Comparison of ENCODE assay signal across 9 cellular contexts in genomic region chr13:21675095-21676007, GRCh38. TPM values are rescaled to one million over a fixed set of nuclear protein-coding genes. Genes with fewer than 3 reads are reported as not detected.
A peak's percentile ranks its signal among the peaks of the same experiment; 100 is the strongest.
DNase-seq lines count a peak whose midpoint lies in the region; ATAC-seq and TF ChIP-seq lines count a peak whose summit lies in the region.
"Had no signal": no experiment of that assay in that cellular context is flagged by ENCODE, and none has a peak within 500 bp of the region (broad histone marks: within the 10 kb centered on the region; RNA-seq: fewer than 3 reads in every experiment).

No MANE protein-coding gene starts in this region.

- H3K4me2 ChIP-seq in GM23248 (ENCODE audit: unreplicated experiment), result no peak overlapping the region
- peak overlapping the region; percentile 71 for H3K4me2 ChIP-seq in OCI-LY1 (ENCODE audit: low read length)

- H3K27me3 ChIP-seq in GM23248 (replicated peaks; ENCODE audit: insufficient read depth) (peaks cover 71% of the 10 kb centered on the region), OCI-LY1 (ENCODE audit: insufficient read depth, low read length) (no peaks in the 10 kb centered on the region), kidney epithelial cell (ENCODE audit: control insufficient read depth, insufficient read depth, low read length) (peaks cover 10% of the 10 kb centered on the region)

- 9 to 14% methylated on average over 24 to 35 of the region's 63 CpGs for WGBS in GM23248 (ENCODE audit: low coverage in 1 of 2, low lambda C conversion rate in 2 of 2, missing lambda C conversion rate in 2 of 2), 2 experiments

- ATAC-seq in GM21528 (IDR thresholded peaks at IDR 0.05; ENCODE audit: low FRiP score, unreplicated experiment) (no peak), HG02938 (IDR thresholded peaks at IDR 0.05; ENCODE audit: unreplicated experiment) (no peak), GM18520 (IDR thresholded peaks at IDR 0.05; ENCODE audit: unreplicated experiment) (no peak)

- DNase-seq in GM23248, result peak; percentile 25
- DNase-seq in astrocyte of the spinal cord (ENCODE audit: low read depth, low spot score), result no peak
- DNase-seq in kidney epithelial cell (ENCODE audit: low read depth), result no peak
- DNase-seq in stimulated activated CD4-positive, alpha-beta T cell treated with anti-CD3 and anti-CD28 coated beads, Interleukin-4, amount 100 ng/mL, for 24 hours, result peak; percentile 47

- no peaks in the 10 kb centered on the region for H3K4me1 ChIP-seq in GM23248 (ENCODE audit: insufficient read depth)
- H3K4me1 ChIP-seq in OCI-LY1 (ENCODE audit: insufficient read depth, low read length, severe bottlenecking), result peaks cover 30% of the 10 kb centered on the region

- H3K27ac ChIP-seq in GM23248 (no peak overlapping the region), OCI-LY1 (ENCODE audit: low read depth, low read length, poor library complexity, severe bottlenecking) (no peak overlapping the region)

- H4K20me1 ChIP-seq in GM23248 (ENCODE audit: insufficient read depth), result no peaks in the 10 kb centered on the region
- H4K20me1 ChIP-seq in OCI-LY1 (ENCODE audit: insufficient read depth, low read length), result no peaks in the 10 kb centered on the region

- H3K9me2 ChIP-seq in GM23248 (ENCODE audit: insufficient read depth), result no peaks in the 10 kb centered on the region
- no peaks in the 10 kb centered on the region for H3K9me2 ChIP-seq in OCI-LY1 (ENCODE audit: low read depth, low read length)

- H3K9ac ChIP-seq in GM23248 (no peak overlapping the region), OCI-LY1 (ENCODE audit: low read length) (no peak overlapping the region)

- H3K9me3 ChIP-seq in GM23248 (ENCODE audit: low read depth), result no peaks in the 10 kb centered on the region
- H3K9me3 ChIP-seq in OCI-LY1 (ENCODE audit: low read length), result no peaks in the 10 kb centered on the region

- no peak for TF ChIP-seq CTCF in OCI-LY1 (IDR thresholded peaks at IDR 0.05; ENCODE audit: low read length)
- TF ChIP-seq CTCF in astrocyte of the spinal cord (IDR thresholded peaks at IDR 0.05; ENCODE audit: low read depth, low read length), result no peak
- no peak for TF ChIP-seq CTCF in kidney epithelial cell (IDR thresholded peaks at IDR 0.05; ENCODE audit: insufficient read depth, low read length, poor library complexity, severe bottlenecking)

- 0 out of 2 replicates have a peak, but pooled peaks cover 7% of the 10 kb centered on the region for H3F3A ChIP-seq in GM23248 (ENCODE audit: insufficient read depth)
- H3F3A ChIP-seq in OCI-LY1 (ENCODE audit: insufficient read depth, low read length), result no peaks in the 10 kb centered on the region

- in situ Hi-C loops in GM23248 (cut with MboI), result no loop called here
- in situ Hi-C loops in astrocyte of the spinal cord (cut with HindIII; ENCODE audit: low sequenced_read_pairs), result no loop called here

- H2AFZ ChIP-seq in GM23248, result no peak overlapping the region
- H2AFZ ChIP-seq in OCI-LY1 (ENCODE audit: low read length), result no peak overlapping the region

- H3K36me3 ChIP-seq in GM23248 (ENCODE audit: low read depth), result no peaks in the 10 kb centered on the region
- H3K36me3 ChIP-seq in OCI-LY1 (ENCODE audit: insufficient read depth, low read length), result no peaks in the 10 kb centered on the region
- no peaks in the 10 kb centered on the region for H3K36me3 ChIP-seq in kidney epithelial cell (ENCODE audit: control insufficient read depth, insufficient read depth, low read length)

- H3K79me2 ChIP-seq in GM23248 (ENCODE audit: insufficient read depth) (no peaks in the 10 kb centered on the region), OCI-LY1 (ENCODE audit: insufficient read depth, low read length) (no peaks in the 10 kb centered on the region)

- H3K4me3 ChIP-seq in GM23248 (peak overlapping the region; percentile 44; the same call in 1 of the 2 replicates), OCI-LY1 (ENCODE audit: low read depth, low read length, poor library complexity, severe bottlenecking) (peak overlapping the region; percentile 52), astrocyte of the spinal cord (ENCODE audit: low read depth, low read length) (peak overlapping the region; percentile 1), kidney epithelial cell (ENCODE audit: low read depth, low read length) (peak overlapping the region; percentile 66)

RNA-seq across cellular contexts. Expression of gene FGF9, which starts 4.5 kb away (rescaled TPM):
- 0.65 TPM in 1 of 2 replicates, not detected in the other for total RNA-seq in GM23248 (2014; rRNA removed; shearing (Covaris generic))
- polyA plus RNA-seq in GM23248 (2016; fragmentation: Nextera tagmentation; extraction: Ambion mirVana), result 0.39 and 0.75 TPM in 2 replicates
- 0.21 and 0.33 TPM in 2 replicates for total RNA-seq in kidney epithelial cell
- total RNA-seq: pulmonary artery endothelial cell had no signal

Comparison
In these comparisons a context has a peak if more than half of its experiments do, and no peak if none do; other contexts are left out.
1. DNase-seq: peak in GM23248 (single experiment) and stimulated activated CD4-positive, alpha-beta T cell treated with anti-CD3 and anti-CD28 coated beads, Interleukin-4, amount 100 ng/mL, for 24 hours (single experiment); none in astrocyte of the spinal cord (single experiment) and kidney epithelial cell (single experiment).
2. H3K4me3 ChIP-seq: peak in every context shown above with its lines; median percentile 66 in kidney epithelial cell; 52 in OCI-LY1; 44 in GM23248; 1 in astrocyte of the spinal cord.